In the genomic region with DNA sequence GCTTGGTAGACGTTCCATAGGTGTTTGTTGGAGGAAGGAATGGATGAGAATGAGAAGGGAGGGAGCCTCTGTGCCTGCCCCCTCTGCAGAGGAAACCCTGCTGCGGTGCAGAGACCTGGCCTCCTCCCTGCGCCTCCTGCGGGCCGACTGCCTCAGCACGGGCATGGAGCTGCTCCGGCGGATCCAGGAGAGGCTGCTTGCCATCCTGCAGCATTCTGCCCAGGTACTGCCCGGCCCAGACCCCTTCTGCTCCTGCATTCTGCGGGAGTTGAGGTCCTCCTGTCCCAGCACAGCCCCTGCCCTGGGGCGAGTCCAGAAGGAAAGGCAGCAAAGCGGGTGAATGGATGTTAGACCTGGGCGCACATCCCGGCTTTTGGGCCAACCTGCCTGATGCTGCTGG, we compare ENCODE assay signal across 23 cellular contexts. TPM values are rescaled to one million over a fixed set of nuclear protein-coding genes. Genes with fewer than 3 reads are reported as not detected.
DNase-seq lines count a peak whose midpoint lies in the region; ATAC-seq, FAIRE-seq and TF ChIP-seq lines count a peak whose summit lies in the region.
"Had no signal": no experiment of that assay in that cellular context is flagged by ENCODE, and none has a peak within 500 bp of the region (broad histone marks: within the 10 kb centered on the region; RNA-seq: fewer than 3 reads in every experiment).

No MANE protein-coding gene starts in this region.

- H3K27me3 Mint-ChIP-seq in activated T-cell treated with anti-CD3 and anti-CD28 coated beads, Interleukin-2, amount 50 U/mL, for 4 hours (ENCODE audit: low read depth): no peaks in the 10 kb centered on the region
- H3K27me3 Mint-ChIP-seq: brain had no signal

- H3K9me3 ChIP-seq in OCI-LY3 (ENCODE audit: insufficient read depth, low read length) (no peaks in the 10 kb centered on the region), GM12878 (replicated peaks; ENCODE audit: control insufficient read depth, insufficient read depth, low read length) (no peaks in the 10 kb centered on the region), sigmoid colon (no peaks in the 10 kb centered on the region), BE2C (no peaks in the 10 kb centered on the region)
- H3K9me3 ChIP-seq: Caco-2, esophagus squamous epithelium, ovary had no signal

- BruUV-seq in GM12878 (replicated peaks; lab: Mats Ljungman, UMichigan): no TSS peak

- H3K36me3 ChIP-seq in OCI-LY3 (replicated peaks; ENCODE audit: low read depth, low read length): peaks cover 61% of the 10 kb centered on the region
- no peaks in the 10 kb centered on the region; a peak in 1 of 4 replicates for H3K36me3 ChIP-seq in GM12878 (ENCODE audit: control insufficient read depth in 2 of 2, insufficient read depth in 2 of 2, low read length in 1 of 2)
- H3K36me3 ChIP-seq in sigmoid colon: peaks cover 0 to 53% (median 7%) of the 10 kb centered on the region in 4 donors
- H3K36me3 ChIP-seq in BE2C: peaks cover 6% of the 10 kb centered on the region; the same call in 1 of the 2 replicates
- H3K36me3 ChIP-seq: ovary had no signal

- 90% methylated on average over 14 of the region's 14 CpGs for WGBS in GM12878 (ENCODE audit: insufficient coverage, insufficient replicate concordance, low lambda C conversion rate, missing lambda C conversion rate)
- 88 to 91% methylated on average over 14 of the region's 14 CpGs for WGBS in sigmoid colon, 2 donors

- no peak for TF ChIP-seq CTCF in OCI-LY3 (IDR thresholded peaks at IDR 0.05; ENCODE audit: low read depth, low read length)
- no peak for TF ChIP-seq CTCF in GM12878 (IDR thresholded peaks at IDR 0.05 in 2 of 3, conservative IDR thresholded peaks at IDR 0.05 in 1 of 3; ENCODE audit: control insufficient read depth in 2 of 3, extremely low read depth in 1 of 3, insufficient read depth in 1 of 3, low read depth in 3 of 3, low read length in 3 of 3)
- TF ChIP-seq CTCF in sigmoid colon (IDR thresholded peaks at IDR 0.05): no peak
- no peak for TF ChIP-seq CTCF in BE2C (IDR thresholded peaks at IDR 0.05; ENCODE audit: low read depth, low read length)

- H3K4me1 Mint-ChIP-seq in activated T-cell treated with anti-CD3 and anti-CD28 coated beads, Interleukin-2, amount 50 U/mL, for 4 hours (ENCODE audit: low read depth): peaks cover 57% of the 10 kb centered on the region

- H4K20me1 ChIP-seq in OCI-LY3 (ENCODE audit: insufficient read depth, low read length) (no peaks in the 10 kb centered on the region), GM12878 (ENCODE audit: control insufficient read depth, insufficient read depth) (no peaks in the 10 kb centered on the region)

- in situ Hi-C loops in GM12878 (cut with MboI): no loop called here

- H3K4me1 ChIP-seq in OCI-LY3 (ENCODE audit: low read length): peaks cover 29% of the 10 kb centered on the region
- H3K4me1 ChIP-seq in GM12878 (ENCODE audit: control insufficient read depth, insufficient read depth, low read length): peaks cover 20% of the 10 kb centered on the region
- peaks cover 0 to 4% (median under 1%) of the 10 kb centered on the region in 4 donors for H3K4me1 ChIP-seq in sigmoid colon
- no peaks in the 10 kb centered on the region for H3K4me1 ChIP-seq in BE2C

- intact Hi-C loops in GM12878 (cut with micrococcal nuclease; ENCODE audit: unreplicated experiment) (no loop called here), sigmoid colon (cut with DNase I) (no loop called here)

- TF ChIP-seq POLR2A in GM12878 (IDR thresholded peaks at IDR 0.05; ENCODE audit: low read depth, low read length): no peak
- TF ChIP-seq POLR2A in sigmoid colon (IDR thresholded peaks at IDR 0.05): no peak

- DNase-seq in activated T-cell treated with anti-CD3 and anti-CD28 coated beads, Interleukin-2, amount 50 U/mL, for 4 hours: no peak
- no peak for DNase-seq in activated T-cell treated with anti-CD3 and anti-CD28 coated beads, Interleukin-2, amount 50 U/mL, for 1 hour
- DNase-seq in GM12878 (ENCODE audit: low read depth, low spot score) (no peak), sigmoid colon (peak; percentile 53), BE2C (no peak), hypothalamus (lab: John Stamatoyannopoulos, UW) (no peak)
- no peak for DNase-seq in NK-92 treated with Interleukin-12 subunit alpha and Interleukin-12 subunit beta, amount 100 ng/mL, for 24 hours (lab: John Stamatoyannopoulos, UW)
- DNase-seq: Caco-2; esophagus squamous epithelium; head of caudate nucleus; NCI-H1048; NCI-H2107; NCI-H748 treated with DMSO at 0.1 percent for 48 hours; small intestine; stimulated activated naive CD4-positive, alpha-beta T cell treated with Interleukin-2 at 50 U/mL for 16 hours; SW 1271 had no signal

- H3K27ac ChIP-seq in OCI-LY3 (ENCODE audit: low read length) (no peak overlapping the region), GM12878 (ENCODE audit: control insufficient read depth, insufficient read depth) (no peak overlapping the region), sigmoid colon (no peak overlapping the region)
- H3K27ac ChIP-seq: ovary had no signal

- CTCF ChIA-PET in GM12878 (lab: Yijun Ruan, JAX): interaction anchor here (0.7 to 2.0 kb wide), 6 partner anchors 10 to 283 kb away, joined by 3 to 9 read pairs (median 4); no protein-coding TSS in a partner anchor

- H3K4me3 Mint-ChIP-seq in activated T-cell treated with anti-CD3 and anti-CD28 coated beads, Interleukin-2, amount 50 U/mL, for 4 hours: peak overlapping the region; percentile 62
- H3K4me3 Mint-ChIP-seq: brain had no signal

- H3K79me2 ChIP-seq in OCI-LY3 (ENCODE audit: low read length) (peaks cover 35% of the 10 kb centered on the region), GM12878 (ENCODE audit: control insufficient read depth, insufficient read depth, low read length) (peaks cover 14% of the 10 kb centered on the region)

- H3K27me3 ChIP-seq in OCI-LY3 (ENCODE audit: low read depth, low read length): no peaks in the 10 kb centered on the region
- no peaks in the 10 kb centered on the region for H3K27me3 ChIP-seq in GM12878 (replicated peaks in 1 of 2; ENCODE audit: control insufficient read depth in 2 of 2, insufficient read depth in 2 of 2, low read length in 1 of 2)
- H3K27me3 ChIP-seq in sigmoid colon: no peaks in the 10 kb centered on the region
- no peaks in the 10 kb centered on the region for H3K27me3 ChIP-seq in BE2C
- H3K27me3 ChIP-seq: esophagus squamous epithelium, ovary had no signal

- POLR2A ChIA-PET in GM12878 (lab: Charles Lee): interaction anchor here (1.3 to 3.4 kb wide), 3 partner anchors 10 to 49 kb away, joined by 4 to 26 read pairs (median 4); no protein-coding TSS in a partner anchor

- RAD21 ChIA-PET in GM12878 (lab: Charles Lee; ENCODE audit: unreplicated experiment): interaction anchor here (1.8 kb wide), 1 partner anchor 50 kb away, joined by 18 read pairs; no protein-coding TSS in a partner anchor

- H3K36me3 Mint-ChIP-seq in activated T-cell treated with anti-CD3 and anti-CD28 coated beads, Interleukin-2, amount 50 U/mL, for 4 hours (ENCODE audit: insufficient read depth): peaks cover 23% of the 10 kb centered on the region

- H3K9me3 Mint-ChIP-seq in activated T-cell treated with anti-CD3 and anti-CD28 coated beads, Interleukin-2, amount 50 U/mL, for 4 hours: no peaks in the 10 kb centered on the region

- SMC1A ChIA-PET in GM12878 (lab: Charles Lee; ENCODE audit: uncharacterized antibody, unreplicated experiment): interaction anchor here (1.3 to 2.1 kb wide), 4 partner anchors 8 to 50 kb away, joined by 3 to 10 read pairs (median 4); no protein-coding TSS in a partner anchor

- no peak for TF ChIP-seq EP300 in GM12878 (IDR thresholded peaks at IDR 0.05; ENCODE audit: borderline replicate concordance in 1 of 2, control insufficient read depth in 1 of 2, low read depth in 2 of 2, low read length in 2 of 2)
- no peak for TF ChIP-seq EP300 in sigmoid colon (IDR thresholded peaks at IDR 0.05)

- TF ChIP-seq RAD21 in GM12878 (IDR thresholded peaks at IDR 0.05; ENCODE audit: insufficient read depth, low read depth, low read length): no peak

- H3K9ac ChIP-seq in OCI-LY3 (ENCODE audit: low read length) (no peak overlapping the region), GM12878 (ENCODE audit: control insufficient read depth, insufficient read depth, low read length) (peak overlapping the region; percentile 77; the same call in 1 of the 2 replicates)

- H3K4me3 ChIP-seq in OCI-LY3 (ENCODE audit: low read length) (no peak overlapping the region), GM12878 (no peak overlapping the region; the same call in 1 of the 2 replicates), sigmoid colon (no peak overlapping the region), BE2C (ENCODE audit: low read depth, low read length) (no peak overlapping the region)
- H3K4me3 ChIP-seq: esophagus squamous epithelium, ovary had no signal

- no peak for FAIRE-seq in GM12878 (lab: Jason Lieb, UNC)
- FAIRE-seq: G401.6, islet of Langerhans, small intestine had no signal

- H3K4me2 ChIP-seq in OCI-LY3 (ENCODE audit: low read length) (0 out of 2 replicates have a peak overlapping the region, but pooled peaks have one; percentile 79), GM12878 (ENCODE audit: control insufficient read depth, insufficient read depth) (peak overlapping the region; percentile 22; the same call in 1 of the 2 replicates)

- H2AFZ ChIP-seq in OCI-LY3 (ENCODE audit: low read depth, low read length): no peak overlapping the region
- H2AFZ ChIP-seq in GM12878 (ENCODE audit: control insufficient read depth, low read depth, low read length): no peak overlapping the region

- ATAC-seq in activated T-cell treated with anti-CD3 and anti-CD28 coated beads, Interleukin-2, amount 50 U/mL, for 4 hours: no peak
- no peak for ATAC-seq in GM12878

RNA-seq across cellular contexts. Expression of gene DNPH1, which starts 6.1 kb away (rescaled TPM):
- total RNA-seq in activated T-cell treated with anti-CD3 and anti-CD28 coated beads, Interleukin-2, amount 50 U/mL, for 4 hours: 10 to 100 TPM; 27.5 to 52.1 (median 51.0) TPM
- 20.6 and 20.9 TPM in 2 replicates for total RNA-seq in GM12878 (2013; cell fraction: nucleolus; rRNA removed)
- total RNA-seq in GM12878 (2014; rRNA removed) (125 and 131 TPM in 2 replicates), GM12878 (2014; rRNA removed; fragmentation: Illumina TruSeq; extraction: Trizol) (29.0 and 35.0 TPM in 2 replicates), GM12878 (2021) (73.2 and 76.6 TPM in 2 replicates), sigmoid colon (10 to 100 TPM; 32.1 to 96.0 (median 90.3) TPM)
- polyA plus RNA-seq in GM12878 (2011; ENCODE audit: low read depth): 28.4 TPM
- polyA plus RNA-seq in GM12878 (2011; rRNA removed) (42.9 and 62.2 TPM in 2 replicates), GM12878 (2014; fragmentation: Illumina TruSeq; extraction: Trizol) (6.1 and 16.9 TPM in 2 replicates), GM12878 (2014; fragmentation: Nextera tagmentation; extraction: Ambion mirVana) (10 to 100 TPM in 1 of 2 experiments, 1 to 10 TPM in 1; 7.0 to 16.5 TPM), GM12878 (2014; rRNA removed) (136 and 169 TPM in 2 replicates), GM12878 (2016; fragmentation: Nextera tagmentation; extraction: Ambion mirVana) (100 to 1,000 TPM; 105 to 117 TPM), sigmoid colon (100 to 1,000 TPM; 155 to 188 (median 163) TPM)
- 109 and 151 TPM in 2 replicates for polyA plus RNA-seq in GM12878 (2011; cell fraction: cytosol; rRNA removed)
- 56.1 and 56.3 TPM in 2 replicates for polyA plus RNA-seq in GM12878 (2011; cell fraction: nucleus; rRNA removed)
- polyA plus RNA-seq in GM12878 (2012): 68.3 and 81.0 TPM in 2 replicates
- 14.1 and 18.6 TPM in 2 replicates for polyA minus RNA-seq in GM12878 (2011; rRNA and poly(A)+ RNA removed)
- polyA minus RNA-seq in GM12878 (2011; cell fraction: cytosol; rRNA and poly(A)+ RNA removed): 7.9 and 15.9 TPM in 2 replicates
- 10.0 and 12.2 TPM in 2 replicates for polyA minus RNA-seq in GM12878 (2011; cell fraction: nucleus; rRNA and poly(A)+ RNA removed)
- polyA plus RNA-seq in BE2C (2012; ENCODE audit: insufficient read depth, insufficient read length, low read depth): 159 TPM

RNA-seq across cellular contexts. Expression of gene TTBK1, which starts 20.1 kb away (rescaled TPM):
- total RNA-seq in activated T-cell treated with anti-CD3 and anti-CD28 coated beads, Interleukin-2, amount 50 U/mL, for 4 hours: under 1 TPM; 0.20 to 0.38 (median 0.21) TPM
- total RNA-seq in GM12878 (2013; cell fraction: nucleolus; rRNA removed): 0.71 and 0.78 TPM in 2 replicates
- total RNA-seq in GM12878 (2014; rRNA removed): under 0.01 TPM in 1 of 2 replicates, not detected in the other
- total RNA-seq in GM12878 (2014; rRNA removed; fragmentation: Illumina TruSeq; extraction: Trizol): not detected in 2 replicates
- not detected in 2 replicates for total RNA-seq in GM12878 (2021)
- polyA plus RNA-seq in GM12878 (2011; ENCODE audit: low read depth): not detected
- polyA plus RNA-seq in GM12878 (2011; rRNA removed): 0.09 and 0.27 TPM in 2 replicates
- polyA plus RNA-seq in GM12878 (2011; cell fraction: cytosol; rRNA removed): 0.16 and 0.20 TPM in 2 replicates
- polyA plus RNA-seq in GM12878 (2011; cell fraction: nucleus; rRNA removed): 1.1 and 1.2 TPM in 2 replicates
- 0.04 and 0.08 TPM in 2 replicates for polyA plus RNA-seq in GM12878 (2012)
- not detected in 2 replicates for polyA plus RNA-seq in GM12878 (2014; fragmentation: Illumina TruSeq; extraction: Trizol)
- polyA plus RNA-seq in GM12878 (2014; fragmentation: Nextera tagmentation; extraction: Ambion mirVana): not detected
- polyA plus RNA-seq in GM12878 (2014; rRNA removed): 0.05 and 0.06 TPM in 2 replicates
- not detected for polyA plus RNA-seq in GM12878 (2016; fragmentation: Nextera tagmentation; extraction: Ambion mirVana)
- 0.22 and 0.41 TPM in 2 replicates for polyA minus RNA-seq in GM12878 (2011; rRNA and poly(A)+ RNA removed)
- polyA minus RNA-seq in GM12878 (2011; cell fraction: cytosol; rRNA and poly(A)+ RNA removed): 0.21 TPM in 1 of 2 replicates, not detected in the other
- 0.29 and 0.48 TPM in 2 replicates for polyA minus RNA-seq in GM12878 (2011; cell fraction: nucleus; rRNA and poly(A)+ RNA removed)
- total RNA-seq in sigmoid colon: under 1 TPM in 3 of 4 donors, not detected in 1; under 0.01 to 0.55 (median 0.27) TPM
- polyA plus RNA-seq in sigmoid colon: under 1 TPM; under 0.01 to 0.41 (median 0.23) TPM
- polyA plus RNA-seq in BE2C (2012; ENCODE audit: insufficient read depth, insufficient read length, low read depth): 7.8 TPM
- total RNA-seq: dermis microvascular lymphatic vessel endothelial cell had no signal
- polyA plus RNA-seq: AG04450 had no signal

RNA-seq across cellular contexts. Expression of gene CUL9, which starts 41.2 kb away (rescaled TPM):
- 10 to 100 TPM; 29.5 to 32.3 (median 30.4) TPM for total RNA-seq in activated T-cell treated with anti-CD3 and anti-CD28 coated beads, Interleukin-2, amount 50 U/mL, for 4 hours
- total RNA-seq in GM12878 (2013; cell fraction: nucleolus; rRNA removed): 104 and 120 TPM in 2 replicates
- total RNA-seq in GM12878 (2014; rRNA removed) (22.1 and 27.2 TPM in 2 replicates), GM12878 (2014; rRNA removed; fragmentation: Illumina TruSeq; extraction: Trizol) (14.2 and 16.4 TPM in 2 replicates), GM12878 (2021) (36.0 and 42.7 TPM in 2 replicates), sigmoid colon (10 to 100 TPM; 21.7 to 49.6 (median 31.9) TPM)
- polyA plus RNA-seq in GM12878 (2011; ENCODE audit: low read depth): 11.5 TPM
- polyA plus RNA-seq in GM12878 (2011; rRNA removed) (11.0 and 16.2 TPM in 2 replicates), GM12878 (2014; fragmentation: Illumina TruSeq; extraction: Trizol) (12.7 and 16.5 TPM in 2 replicates), GM12878 (2014; fragmentation: Nextera tagmentation; extraction: Ambion mirVana) (1 to 10 TPM; 1.2 to 3.9 TPM), GM12878 (2014; rRNA removed) (46.7 and 48.3 TPM in 2 replicates), GM12878 (2016; fragmentation: Nextera tagmentation; extraction: Ambion mirVana) (10 to 100 TPM; 17.8 to 19.7 TPM), sigmoid colon (10 to 100 TPM in 2 of 3 donors, 1 to 10 TPM in 1; 5.1 to 32.9 (median 12.6) TPM)
- polyA plus RNA-seq in GM12878 (2011; cell fraction: cytosol; rRNA removed): 16.0 and 18.4 TPM in 2 replicates
- 180 and 223 TPM in 2 replicates for polyA plus RNA-seq in GM12878 (2011; cell fraction: nucleus; rRNA removed)
- polyA plus RNA-seq in GM12878 (2012): 30.6 and 31.6 TPM in 2 replicates
- 14.6 and 23.4 TPM in 2 replicates for polyA minus RNA-seq in GM12878 (2011; rRNA and poly(A)+ RNA removed)
- polyA minus RNA-seq in GM12878 (2011; cell fraction: cytosol; rRNA and poly(A)+ RNA removed): 4.3 and 8.4 TPM in 2 replicates
- polyA minus RNA-seq in GM12878 (2011; cell fraction: nucleus; rRNA and poly(A)+ RNA removed): 25.9 and 55.6 TPM in 2 replicates
- polyA plus RNA-seq in BE2C (2012; ENCODE audit: insufficient read depth, insufficient read length, low read depth): 57.6 TPM

RNA-seq across cellular contexts. Expression of gene SRF, which starts 52.1 kb away (rescaled TPM):
- total RNA-seq in activated T-cell treated with anti-CD3 and anti-CD28 coated beads, Interleukin-2, amount 50 U/mL, for 4 hours: 10 to 100 TPM; 72.0 to 80.1 (median 72.8) TPM
- 10.5 and 11.4 TPM in 2 replicates for total RNA-seq in GM12878 (2013; cell fraction: nucleolus; rRNA removed)
- 30.5 and 37.3 TPM in 2 replicates for total RNA-seq in GM12878 (2014; rRNA removed)
- total RNA-seq in GM12878 (2014; rRNA removed; fragmentation: Illumina TruSeq; extraction: Trizol): 19.8 and 22.9 TPM in 2 replicates
- total RNA-seq in GM12878 (2021): 53.4 and 56.3 TPM in 2 replicates
- 19.1 TPM for polyA plus RNA-seq in GM12878 (2011; ENCODE audit: low read depth)
- 21.9 and 41.4 TPM in 2 replicates for polyA plus RNA-seq in GM12878 (2011; rRNA removed)
- polyA plus RNA-seq in GM12878 (2011; cell fraction: cytosol; rRNA removed): 50.6 and 71.6 TPM in 2 replicates
- polyA plus RNA-seq in GM12878 (2011; cell fraction: nucleus; rRNA removed): 51.2 and 65.0 TPM in 2 replicates
- polyA plus RNA-seq in GM12878 (2012): 27.9 and 45.2 TPM in 2 replicates
- polyA plus RNA-seq in GM12878 (2014; fragmentation: Illumina TruSeq; extraction: Trizol): 26.8 and 33.5 TPM in 2 replicates
- polyA plus RNA-seq in GM12878 (2014; fragmentation: Nextera tagmentation; extraction: Ambion mirVana): 1 to 10 TPM; 4.1 to 8.3 TPM
- 48.1 and 54.3 TPM in 2 replicates for polyA plus RNA-seq in GM12878 (2014; rRNA removed)
- polyA plus RNA-seq in GM12878 (2016; fragmentation: Nextera tagmentation; extraction: Ambion mirVana): 1 to 10 TPM; 2.3 to 4.4 TPM
- 47.3 and 65.9 TPM in 2 replicates for polyA minus RNA-seq in GM12878 (2011; rRNA and poly(A)+ RNA removed)
- 24.1 and 27.1 TPM in 2 replicates for polyA minus RNA-seq in GM12878 (2011; cell fraction: cytosol; rRNA and poly(A)+ RNA removed)
- 10.2 and 18.4 TPM in 2 replicates for polyA minus RNA-seq in GM12878 (2011; cell fraction: nucleus; rRNA and poly(A)+ RNA removed)
- total RNA-seq in sigmoid colon: 10 to 100 TPM; 64.2 to 96.9 (median 89.1) TPM
- 10 to 100 TPM; 12.6 to 31.2 (median 13.9) TPM for polyA plus RNA-seq in sigmoid colon
- 48.9 TPM for polyA plus RNA-seq in BE2C (2012; ENCODE audit: insufficient read depth, insufficient read length, low read depth)
